Comparison of ENCODE assay signal across 16 cellular contexts in genomic region chr2:218810251-218810650, GRCh38. TPM values are rescaled to one million over a fixed set of nuclear protein-coding genes. Genes with fewer than 3 reads are reported as not detected.
DNase-seq lines count a peak whose midpoint lies in the region; ATAC-seq and TF ChIP-seq lines count a peak whose summit lies in the region.
"Had no signal": no experiment of that assay in that cellular context is flagged by ENCODE, and none has a peak within 500 bp of the region (broad histone marks: within the 10 kb centered on the region; RNA-seq: fewer than 3 reads in every experiment).

No MANE protein-coding gene starts in this region.

- peak overlapping the region; percentile 58; the same call in 1 of the 2 replicates for H3K27ac ChIP-seq in SK-N-MC
- H3K27ac ChIP-seq in upper lobe of left lung: peak overlapping the region in 1 of 4 donors; percentile 41
- H3K27ac ChIP-seq: BLaER1 had no signal

- H3K9ac ChIP-seq in SK-N-MC (ENCODE audit: insufficient read length): no peak overlapping the region
- H3K9ac ChIP-seq: BLaER1 had no signal

- no peak for TF ChIP-seq POLR2A in upper lobe of left lung (IDR thresholded peaks at IDR 0.05)

- no peaks in the 10 kb centered on the region for H3K9me3 ChIP-seq in SK-N-MC (ENCODE audit: low read depth, low read length)
- no peaks in the 10 kb centered on the region for H3K9me3 ChIP-seq in upper lobe of left lung
- H3K9me3 ChIP-seq: BLaER1, HAP-1 had no signal

- TF ChIP-seq CTCF in fibroblast of villous mesenchyme (IDR thresholded peaks at IDR 0.05; ENCODE audit: insufficient read depth, low read depth, low read length) (no peak), upper lobe of left lung (IDR thresholded peaks at IDR 0.05) (no peak)

- H3K4me3 ChIP-seq in SK-N-MC (no peak overlapping the region), fibroblast of villous mesenchyme (ENCODE audit: low read depth, low read length) (no peak overlapping the region), upper lobe of left lung (no peak overlapping the region)
- H3K4me3 ChIP-seq: BLaER1, HAP-1 had no signal

- H3K4me1 ChIP-seq in upper lobe of left lung: peaks cover 4 to 17% (median 8%) of the 10 kb centered on the region in 4 donors

- DNase-seq in COLO829 (ENCODE audit: low spot score) (peak; percentile 58), SK-N-MC (ENCODE audit: low read depth, low spot score) (peak; percentile 44), fibroblast of villous mesenchyme (ENCODE audit: low read depth) (peak; percentile 26), sciatic nerve (ENCODE audit: low spot score) (peak; percentile 7), upper lobe of left lung (no peak)
- DNase-seq: ACHN; Calu3; CD4-positive, alpha-beta memory T cell; DMS79 treated with DMSO at 0.1 percent for 48 hours; KBM-7 had no signal

- TF ChIP-seq EP300 in upper lobe of left lung (IDR thresholded peaks at IDR 0.05): no peak

- ATAC-seq in sciatic nerve (no peak), HG02678 (IDR thresholded peaks at IDR 0.05; ENCODE audit: unreplicated experiment) (no peak), upper lobe of left lung (ENCODE audit: low FRiP score in 2 of 2) (no peak), SK-N-SH treated with all-trans-retinoic acid at 6 μM for 48 hours (no peak)

- intact Hi-C loops in sciatic nerve (cut with DNase I): no loop called here

- no peaks in the 10 kb centered on the region for H3K36me3 ChIP-seq in SK-N-MC (ENCODE audit: insufficient read depth, low read length)
- peaks cover 0 to 32% (median 17%) of the 10 kb centered on the region in 4 donors for H3K36me3 ChIP-seq in upper lobe of left lung
- H3K36me3 ChIP-seq: BLaER1, HAP-1 had no signal

- WGBS in upper lobe of left lung, 2 donors: 52 to 55% methylated on average over 1 of the region's 1 CpG

- H3K27me3 ChIP-seq in upper lobe of left lung: no peaks in the 10 kb centered on the region

TF ChIP-seq in SK-N-SH treated with all-trans-retinoic acid at 6 μM for 48 hours, 23 proteins besides CTCF, POLR2A, EP300 and RAD21:
- TF ChIP-seq, protein P1, sequence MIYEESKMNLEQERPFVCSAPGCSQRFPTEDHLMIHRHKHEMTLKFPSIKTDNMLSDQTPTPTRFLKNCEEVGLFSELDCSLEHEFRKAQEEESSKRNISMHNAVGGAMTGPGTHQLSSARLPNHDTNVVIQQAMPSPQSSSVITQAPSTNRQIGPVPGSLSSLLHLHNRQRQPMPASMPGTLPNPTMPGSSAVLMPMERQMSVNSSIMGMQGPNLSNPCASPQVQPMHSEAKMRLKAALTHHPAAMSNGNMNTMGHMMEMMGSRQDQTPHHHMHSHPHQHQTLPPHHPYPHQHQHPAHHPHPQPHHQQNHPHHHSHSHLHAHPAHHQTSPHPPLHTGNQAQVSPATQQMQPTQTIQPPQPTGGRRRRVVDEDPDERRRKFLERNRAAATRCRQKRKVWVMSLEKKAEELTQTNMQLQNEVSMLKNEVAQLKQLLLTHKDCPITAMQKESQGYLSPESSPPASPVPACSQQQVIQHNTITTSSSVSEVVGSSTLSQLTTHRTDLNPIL (CRISPR knock-in tag; IDR thresholded peaks at IDR 0.05; ENCODE audit: low read depth): no peak
- TF ChIP-seq CSDC2 (CRISPR knock-in tag; IDR thresholded peaks at IDR 0.05) (no peak), ESRRG (CRISPR knock-in tag; IDR thresholded peaks at IDR 0.05) (no peak), OSR1 (CRISPR knock-in tag; IDR thresholded peaks at IDR 0.05) (no peak), ZNF8 (CRISPR knock-in tag; IDR thresholded peaks at IDR 0.05) (no peak), ZFP30 (CRISPR knock-in tag; IDR thresholded peaks at IDR 0.05) (no peak), TOX (CRISPR knock-in tag; IDR thresholded peaks at IDR 0.05; ENCODE audit: borderline replicate concordance) (no peak), ZNF565 (CRISPR knock-in tag; conservative IDR thresholded peaks at IDR 0.05; ENCODE audit: low read depth) (no peak), GLIS3 (CRISPR knock-in tag; IDR thresholded peaks at IDR 0.05) (no peak)
- TF ChIP-seq, protein P2, sequence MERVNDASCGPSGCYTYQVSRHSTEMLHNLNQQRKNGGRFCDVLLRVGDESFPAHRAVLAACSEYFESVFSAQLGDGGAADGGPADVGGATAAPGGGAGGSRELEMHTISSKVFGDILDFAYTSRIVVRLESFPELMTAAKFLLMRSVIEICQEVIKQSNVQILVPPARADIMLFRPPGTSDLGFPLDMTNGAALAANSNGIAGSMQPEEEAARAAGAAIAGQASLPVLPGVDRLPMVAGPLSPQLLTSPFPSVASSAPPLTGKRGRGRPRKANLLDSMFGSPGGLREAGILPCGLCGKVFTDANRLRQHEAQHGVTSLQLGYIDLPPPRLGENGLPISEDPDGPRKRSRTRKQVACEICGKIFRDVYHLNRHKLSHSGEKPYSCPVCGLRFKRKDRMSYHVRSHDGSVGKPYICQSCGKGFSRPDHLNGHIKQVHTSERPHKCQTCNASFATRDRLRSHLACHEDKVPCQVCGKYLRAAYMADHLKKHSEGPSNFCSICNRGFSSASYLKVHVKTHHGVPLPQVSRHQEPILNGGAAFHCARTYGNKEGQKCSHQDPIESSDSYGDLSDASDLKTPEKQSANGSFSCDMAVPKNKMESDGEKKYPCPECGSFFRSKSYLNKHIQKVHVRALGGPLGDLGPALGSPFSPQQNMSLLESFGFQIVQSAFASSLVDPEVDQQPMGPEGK (CRISPR knock-in tag; IDR thresholded peaks at IDR 0.05; ENCODE audit: borderline replicate concordance): no peak
- TF ChIP-seq, protein P3, sequence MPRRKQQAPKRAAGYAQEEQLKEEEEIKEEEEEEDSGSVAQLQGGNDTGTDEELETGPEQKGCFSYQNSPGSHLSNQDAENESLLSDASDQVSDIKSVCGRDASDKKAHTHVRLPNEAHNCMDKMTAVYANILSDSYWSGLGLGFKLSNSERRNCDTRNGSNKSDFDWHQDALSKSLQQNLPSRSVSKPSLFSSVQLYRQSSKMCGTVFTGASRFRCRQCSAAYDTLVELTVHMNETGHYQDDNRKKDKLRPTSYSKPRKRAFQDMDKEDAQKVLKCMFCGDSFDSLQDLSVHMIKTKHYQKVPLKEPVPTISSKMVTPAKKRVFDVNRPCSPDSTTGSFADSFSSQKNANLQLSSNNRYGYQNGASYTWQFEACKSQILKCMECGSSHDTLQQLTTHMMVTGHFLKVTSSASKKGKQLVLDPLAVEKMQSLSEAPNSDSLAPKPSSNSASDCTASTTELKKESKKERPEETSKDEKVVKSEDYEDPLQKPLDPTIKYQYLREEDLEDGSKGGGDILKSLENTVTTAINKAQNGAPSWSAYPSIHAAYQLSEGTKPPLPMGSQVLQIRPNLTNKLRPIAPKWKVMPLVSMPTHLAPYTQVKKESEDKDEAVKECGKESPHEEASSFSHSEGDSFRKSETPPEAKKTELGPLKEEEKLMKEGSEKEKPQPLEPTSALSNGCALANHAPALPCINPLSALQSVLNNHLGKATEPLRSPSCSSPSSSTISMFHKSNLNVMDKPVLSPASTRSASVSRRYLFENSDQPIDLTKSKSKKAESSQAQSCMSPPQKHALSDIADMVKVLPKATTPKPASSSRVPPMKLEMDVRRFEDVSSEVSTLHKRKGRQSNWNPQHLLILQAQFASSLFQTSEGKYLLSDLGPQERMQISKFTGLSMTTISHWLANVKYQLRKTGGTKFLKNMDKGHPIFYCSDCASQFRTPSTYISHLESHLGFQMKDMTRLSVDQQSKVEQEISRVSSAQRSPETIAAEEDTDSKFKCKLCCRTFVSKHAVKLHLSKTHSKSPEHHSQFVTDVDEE (CRISPR knock-in tag; IDR thresholded peaks at IDR 0.05): no peak
TF ChIP-seq in SK-N-SH treated with all-trans-retinoic acid at 6 μM for 48 hours: peak in this region for 0.

RNA-seq across cellular contexts. Expression of gene PRKAG3, which starts 21.4 kb away (rescaled TPM):
- total RNA-seq in fibroblast of villous mesenchyme: not detected in 2 replicates
- total RNA-seq in sciatic nerve: 0.49 TPM
- not detected for total RNA-seq in upper lobe of left lung
- total RNA-seq: A172; Calu3; CD4-positive, alpha-beta memory T cell; H1 had no signal

RNA-seq across cellular contexts. Expression of gene CYP27A1, which starts 28.3 kb away (rescaled TPM):
- 4.7 and 16.1 TPM in 2 replicates for total RNA-seq in fibroblast of villous mesenchyme
- 51.8 TPM for total RNA-seq in sciatic nerve
- total RNA-seq in upper lobe of left lung: 100 to 1,000 TPM in 5 of 6 donors, 10 to 100 TPM in 1; 70.1 to 178 (median 160) TPM

RNA-seq across cellular contexts. Expression of gene WNT6, which starts 49.4 kb away (rescaled TPM):
- not detected in 2 replicates for total RNA-seq in fibroblast of villous mesenchyme
- total RNA-seq in sciatic nerve: 23.3 TPM
- total RNA-seq in upper lobe of left lung: 1 to 10 TPM in 1 of 6 donors, under 1 TPM in 2, not detected in 3; 0.31 to 4.2 (median 0.44) TPM
- total RNA-seq: A172, Calu3, H1 had no signal

Comparison
In these comparisons a context has a peak if more than half of its experiments do, and no peak if none do; other contexts are left out.
1. DNase-seq: peak in COLO829 (single experiment), SK-N-MC (single experiment), fibroblast of villous mesenchyme (single experiment) and sciatic nerve (single experiment); none in upper lobe of left lung (0 of 2).